7 cellular contexts compared by ENCODE assay signal in the genomic region with DNA sequence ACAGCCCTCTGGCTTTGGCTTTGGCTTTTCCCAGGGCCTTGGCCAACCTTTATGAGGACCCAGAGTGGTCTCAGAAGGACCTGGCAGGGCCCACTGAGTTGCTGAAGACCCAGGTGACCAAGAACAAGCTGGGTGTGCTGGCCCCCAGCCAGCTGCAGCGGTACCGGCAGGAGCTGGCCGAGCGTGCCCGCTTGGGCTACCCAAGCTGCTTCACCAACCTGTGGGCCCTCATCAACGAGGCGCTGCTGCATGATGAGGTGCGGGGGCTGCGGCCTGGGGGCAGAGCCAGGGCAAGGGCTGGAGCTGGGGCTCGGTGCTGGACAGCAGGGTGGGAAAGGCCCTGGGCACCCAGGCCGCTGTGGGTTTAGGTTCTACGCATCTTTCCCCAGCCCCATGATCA. TPM values are rescaled to one million over a fixed set of nuclear protein-coding genes. Genes with fewer than 3 reads are reported as not detected.
"Had no signal": no experiment of that assay in that cellular context is flagged by ENCODE, and none has a peak within 500 bp of the region (broad histone marks: within the 10 kb centered on the region; RNA-seq: fewer than 3 reads in every experiment).

No MANE protein-coding gene starts in this region.

- H3K4me1 Mint-ChIP-seq: GM23338, IgD-negative memory B cell had no signal

- H3K9me3 ChIP-seq: HAP-1 had no signal

- DNase-seq: H7, HFFc6 had no signal

- H3K36me3 ChIP-seq: HAP-1 had no signal

- H3K27ac Mint-ChIP-seq: GM23338, HFFc6 had no signal

- H3K9me3 Mint-ChIP-seq: GM23338, HFFc6, IgD-negative memory B cell had no signal

- H2AFZ ChIP-seq: GM23338 had no signal

- H3K27ac ChIP-seq: HL-60 had no signal

- H3K4me1 ChIP-seq: HAP-1 had no signal

- H3K4me3 Mint-ChIP-seq: GM23338, HFFc6, IgD-negative memory B cell had no signal

- H3K4me3 ChIP-seq: GM23338, HAP-1 had no signal

- H3K4me2 ChIP-seq: GM23338 had no signal

- H3K27me3 Mint-ChIP-seq: IgD-negative memory B cell had no signal

RNA-seq across cellular contexts. Expression of a gene that starts 49.0 kb away (rescaled TPM):
- total RNA-seq: H4 had no signal
- polyA plus RNA-seq: IgD-negative memory B cell had no signal
